In the genomic region with DNA sequence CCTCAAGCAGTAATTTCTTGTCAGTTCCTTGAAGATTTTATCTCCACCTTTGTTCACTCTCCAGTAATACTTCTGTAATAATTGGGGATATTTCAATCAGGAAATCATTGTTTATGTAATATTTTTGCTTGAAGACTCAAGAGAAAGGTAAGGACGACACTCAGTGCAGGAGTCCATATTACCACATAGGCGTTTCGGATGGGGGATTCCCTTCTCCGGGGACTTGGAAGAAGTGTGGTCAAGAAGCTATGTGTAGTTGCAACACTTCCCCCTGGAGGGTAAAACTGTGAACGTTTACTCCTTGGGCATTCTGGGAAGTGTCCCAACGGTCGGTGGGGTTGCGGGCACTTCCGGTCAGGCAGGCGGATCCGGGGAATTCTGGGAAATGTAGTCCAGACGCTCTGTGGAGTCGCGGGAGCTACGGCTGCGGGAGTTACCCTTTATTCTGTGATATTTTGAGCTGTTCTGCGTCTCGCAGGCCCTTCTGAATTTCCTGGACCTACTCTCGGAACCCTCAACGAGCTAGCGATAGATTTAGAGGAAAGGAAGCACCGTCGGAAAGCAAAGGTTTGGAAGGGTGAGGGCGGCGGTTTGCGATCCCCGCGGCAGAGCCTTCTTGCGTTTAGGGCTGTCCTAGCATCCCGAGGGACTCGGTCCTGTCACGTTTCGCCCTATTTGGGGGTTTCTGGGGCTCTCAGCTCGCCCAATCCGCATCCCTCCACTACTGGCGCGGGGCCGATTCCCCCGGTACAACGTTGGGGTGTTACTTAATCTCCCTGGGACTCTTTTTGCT, we compare ENCODE assay signal across 1 cellular context.
TF ChIP-seq lines count a peak whose summit lies in the region.

Gene ZNF221 (plus strand): TSS at position 395 of the 793 bp plus-strand sequence. CDS start 11,499 bp downstream, outside the sequence.

TF ChIP-seq in A549, 52 proteins besides CTCF, POLR2A, EP300 and RAD21 (continued from another document):
- TF ChIP-seq, protein P1, sequence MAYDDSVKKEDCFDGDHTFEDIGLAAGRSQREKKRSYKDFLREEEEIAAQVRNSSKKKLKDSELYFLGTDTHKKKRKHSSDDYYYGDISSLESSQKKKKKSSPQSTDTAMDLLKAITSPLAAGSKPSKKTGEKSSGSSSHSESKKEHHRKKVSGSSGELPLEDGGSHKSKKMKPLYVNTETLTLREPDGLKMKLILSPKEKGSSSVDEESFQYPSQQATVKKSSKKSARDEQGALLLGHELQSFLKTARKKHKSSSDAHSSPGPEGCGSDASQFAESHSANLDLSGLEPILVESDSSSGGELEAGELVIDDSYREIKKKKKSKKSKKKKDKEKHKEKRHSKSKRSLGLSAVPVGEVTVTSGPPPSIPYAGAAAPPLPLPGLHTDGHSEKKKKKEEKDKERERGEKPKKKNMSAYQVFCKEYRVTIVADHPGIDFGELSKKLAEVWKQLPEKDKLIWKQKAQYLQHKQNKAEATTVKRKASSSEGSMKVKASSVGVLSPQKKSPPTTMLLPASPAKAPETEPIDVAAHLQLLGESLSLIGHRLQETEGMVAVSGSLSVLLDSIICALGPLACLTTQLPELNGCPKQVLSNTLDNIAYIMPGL (CRISPR knock-in tag; IDR thresholded peaks at IDR 0.05; ENCODE audit: borderline replicate concordance): no peak
- TF ChIP-seq EHF (CRISPR knock-in tag; IDR thresholded peaks at IDR 0.05): no peak
- no peak; the same call in 1 of the 2 replicates for TF ChIP-seq E2F6 (IDR thresholded peaks at IDR 0.05; ENCODE audit: borderline replicate concordance, low read depth)
- no peak for TF ChIP-seq CBX8 (IDR thresholded peaks at IDR 0.05)
- TF ChIP-seq EHMT2 (IDR thresholded peaks at IDR 0.05; ENCODE audit: low read depth): no peak
- TF ChIP-seq JUN (IDR thresholded peaks at IDR 0.05): peak in 1 of 2 experiments; percentile 66; a peak in 2 of 5 replicates
- peak; percentile 86 to 97; a peak in 3 of 4 replicates for TF ChIP-seq CEBPB (IDR thresholded peaks at IDR 0.05)
- peak; percentile 84 for TF ChIP-seq MAX (IDR thresholded peaks at IDR 0.05)
- TF ChIP-seq POLR2AphosphoS2 (conservative IDR thresholded peaks at IDR 0.05; ENCODE audit: low read length): no peak
- TF ChIP-seq CBX2 (IDR thresholded peaks at IDR 0.05; ENCODE audit: borderline replicate concordance, low read depth): no peak
- no peak for TF ChIP-seq RCOR1 (IDR thresholded peaks at IDR 0.05; ENCODE audit: low read depth, low read length)
- TF ChIP-seq NPAS2 (CRISPR knock-in tag; IDR thresholded peaks at IDR 0.05; ENCODE audit: borderline replicate concordance): no peak
- TF ChIP-seq ZC3H11A (IDR thresholded peaks at IDR 0.05): no peak
- no peak for TF ChIP-seq KDM5A (IDR thresholded peaks at IDR 0.05)
TF ChIP-seq in A549: peak in this region for 10.
